Comparison of ENCODE assay signal across 14 cellular contexts in genomic region chr1:203300441-203301330, GRCh38. TPM values are rescaled to one million over a fixed set of nuclear protein-coding genes. Genes with fewer than 3 reads are reported as not detected.
A peak's percentile ranks its signal among the peaks of the same experiment; 100 is the strongest.
DNase-seq lines count a peak whose midpoint lies in the region; ATAC-seq and TF ChIP-seq lines count a peak whose summit lies in the region.
"Had no signal": no experiment of that assay in that cellular context is flagged by ENCODE, and none has a peak within 500 bp of the region (broad histone marks: within the 10 kb centered on the region; RNA-seq: fewer than 3 reads in every experiment).

No MANE protein-coding gene starts in this region.

- H3K27me3 Mint-ChIP-seq in MCF 10A (ENCODE audit: insufficient read depth, unreplicated experiment), result peaks cover 10% of the 10 kb centered on the region

- peaks cover 2% of the 10 kb centered on the region; the same call in 1 of the 2 replicates for H4K20me1 ChIP-seq in OCI-LY3 (ENCODE audit: insufficient read depth, low read length)

- H3K27ac Mint-ChIP-seq in MCF 10A (ENCODE audit: low read depth, unreplicated experiment), result no peak overlapping the region

- H3K9me3 ChIP-seq in breast epithelium, result no peaks in the 10 kb centered on the region
- H3K9me3 ChIP-seq in OCI-LY3 (ENCODE audit: insufficient read depth, low read length), result no peaks in the 10 kb centered on the region
- H3K9me3 ChIP-seq in thymus (ENCODE audit: control insufficient read depth), result no peaks in the 10 kb centered on the region
- H3K9me3 ChIP-seq: body of pancreas had no signal

- ATAC-seq in sciatic nerve, result no peak
- ATAC-seq: body of pancreas; stimulated activated naive CD8-positive, alpha-beta T cell treated with anti-CD3 and anti-CD28 coated beads, Interleukin-15, Interleukin-2, amounts not matched to agents 100 U/mL and 50 U/mL, for 24 hours had no signal

- no peaks in the 10 kb centered on the region for H3K36me3 ChIP-seq in breast epithelium
- H3K36me3 ChIP-seq in OCI-LY3 (replicated peaks; ENCODE audit: low read depth, low read length), result peaks cover under 1% of the 10 kb centered on the region
- H3K36me3 ChIP-seq in thymus (ENCODE audit: control insufficient read depth, insufficient read depth), result no peaks in the 10 kb centered on the region

- no peak overlapping the region for H3K4me3 ChIP-seq in breast epithelium
- peak overlapping the region; percentile 30; the same call in 1 of the 2 replicates for H3K4me3 ChIP-seq in OCI-LY3 (ENCODE audit: low read length)
- no peak overlapping the region for H3K4me3 ChIP-seq in thymus (ENCODE audit: low read length)
- H3K4me3 ChIP-seq: body of pancreas had no signal

- H3K4me3 Mint-ChIP-seq in MCF 10A (ENCODE audit: unreplicated experiment), result no peak overlapping the region

- H3K4me2 ChIP-seq in OCI-LY3 (ENCODE audit: low read length), result peak overlapping the region; percentile 42

- H3K27me3 ChIP-seq in breast epithelium (no peaks in the 10 kb centered on the region), OCI-LY3 (ENCODE audit: low read depth, low read length) (no peaks in the 10 kb centered on the region), thymus (ENCODE audit: control insufficient read depth, insufficient read depth) (no peaks in the 10 kb centered on the region)
- H3K27me3 ChIP-seq: body of pancreas had no signal

- H3K4me1 Mint-ChIP-seq in MCF 10A (ENCODE audit: insufficient read depth, unreplicated experiment), result peaks cover 13% of the 10 kb centered on the region

- peaks cover under 1% of the 10 kb centered on the region for H3K36me3 Mint-ChIP-seq in MCF 10A (ENCODE audit: insufficient read depth, unreplicated experiment)

- H3K9ac ChIP-seq in OCI-LY3 (ENCODE audit: low read length), result peak overlapping the region; percentile 23; the same call in 1 of the 2 replicates

- DNase-seq in breast epithelium (ENCODE audit: low spot score in 2 of 2) (no peak), MCF 10A (ENCODE audit: unreplicated experiment) (no peak), erythroblast (lab: John Stamatoyannopoulos, UW) (peak; percentile 85 to 91), DMS153 (lab: John Stamatoyannopoulos, UW) (no peak), sciatic nerve (ENCODE audit: low spot score) (no peak)
- no peak for DNase-seq in activated CD4-positive, CD25-positive, alpha-beta regulatory T cell treated with anti-CD3 and anti-CD28 coated beads, Interleukin-2, amount 50 U/mL, for 72 hours
- DNase-seq: body of pancreas; NCI-H510A; stimulated activated naive CD8-positive, alpha-beta T cell treated with anti-CD3 and anti-CD28 coated beads, Interleukin-15, Interleukin-2, amounts not matched to agents 100 U/mL and 50 U/mL, for 24 hours; SW 1271 had no signal

- BruUV-seq in MCF 10A (replicated peaks; lab: Mats Ljungman, UMichigan), result no TSS peak

- 0 out of 2 replicates have a peak overlapping the region, but pooled peaks have one; percentile 27 for H2AFZ ChIP-seq in OCI-LY3 (ENCODE audit: low read depth, low read length)

- POLR2A ChIA-PET in MCF 10A (lab: Yijun Ruan, JAX), result interaction anchor here (1.4 kb wide), 1 partner anchor 12 kb away, joined by 3 read pairs; no protein-coding TSS in a partner anchor

- TF ChIP-seq CTCF in breast epithelium (IDR thresholded peaks at IDR 0.05) (no peak), MCF 10A (IDR thresholded peaks at IDR 0.05; ENCODE audit: unreplicated experiment) (no peak), OCI-LY3 (IDR thresholded peaks at IDR 0.05; ENCODE audit: low read depth, low read length) (no peak)

- no peaks in the 10 kb centered on the region for H3K9me3 Mint-ChIP-seq in MCF 10A (ENCODE audit: unreplicated experiment)
- H3K9me3 Mint-ChIP-seq: nephron had no signal

- no peak for TF ChIP-seq POLR2A in breast epithelium (IDR thresholded peaks at IDR 0.05)
- TF ChIP-seq POLR2A in erythroblast (IDR thresholded peaks at IDR 0.05; ENCODE audit: low read length), result no peak

- intact Hi-C loops in breast epithelium (cut with DNase I; ENCODE audit: low total_unique reads) (no loop called here), MCF 10A (cut with micrococcal nuclease) (no loop called here), sciatic nerve (cut with DNase I) (no loop called here)

- CTCF ChIA-PET in MCF 10A (lab: Yijun Ruan, JAX), result interaction anchor here (0.6 to 3.8 kb wide), 7 partner anchors 12 to 350 kb away, joined by 3 to 23 read pairs (median 4); no protein-coding TSS in a partner anchor

- 79% methylated on average over 11 of the region's 11 CpGs for WGBS in thymus

- H3K79me2 ChIP-seq in OCI-LY3 (ENCODE audit: low read length), result peaks cover 4% of the 10 kb centered on the region

- H3K27ac ChIP-seq in breast epithelium (peak overlapping the region; percentile 19 to 64), OCI-LY3 (ENCODE audit: low read length) (peak overlapping the region; percentile 52), thymus (ENCODE audit: low read depth) (peak overlapping the region; percentile 19)
- H3K27ac ChIP-seq: body of pancreas had no signal

- H3K4me1 ChIP-seq in breast epithelium (no peaks in the 10 kb centered on the region), OCI-LY3 (ENCODE audit: low read length) (peaks cover 64% of the 10 kb centered on the region), thymus (ENCODE audit: control insufficient read depth, insufficient read depth, low read length) (peaks cover 72% of the 10 kb centered on the region)

RNA-seq across cellular contexts. Expression of gene BTG2, which starts 4.6 kb away (rescaled TPM):
- total RNA-seq in breast epithelium (100 to 1,000 TPM in 2 of 3 donors, 10 to 100 TPM in 1; 82.7 to 271 (median 102) TPM), MCF 10A (2022) (39.8 and 44.4 TPM in 2 replicates), sciatic nerve (83.5 TPM)
- 171 TPM for polyA plus RNA-seq in thymus

RNA-seq across cellular contexts. Expression of gene FMOD, which starts 50.2 kb away (rescaled TPM):
- total RNA-seq in breast epithelium (100 to 1,000 TPM in 1 of 3 donors, 10 to 100 TPM in 2; 79.6 to 132 (median 92.4) TPM), MCF 10A (2022) (not detected in 2 replicates), sciatic nerve (126 TPM)
- polyA plus RNA-seq in thymus, result 7.5 TPM
- total RNA-seq: M059J had no signal

Comparison
In these comparisons a context has a peak if more than half of its experiments do, and no peak if none do; other contexts are left out.
1. RNA of gene FMOD, which starts 50.2 kb away (total RNA-seq): 126 TPM in sciatic nerve (single experiment) and 79.6 to 132 TPM in breast epithelium; not detected in MCF 10A; every median in the first group is over 10 times any median in the second.
2. DNase-seq: peak in erythroblast (2 of 2); none in breast epithelium (0 of 2), MCF 10A (single experiment), DMS153 (single experiment), activated CD4-positive, CD25-positive, alpha-beta regulatory T cell treated with anti-CD3 and anti-CD28 coated beads, Interleukin-2, amount 50 U/mL, for 72 hours (single experiment) and sciatic nerve (single experiment).
3. Peak in every context shown above with its lines, with median percentiles within 50 percentile points of each other: H3K27ac ChIP-seq.